ENCODE assay signal across 13 cellular contexts in genomic region chr9:107547772-107548297, GRCh38. TPM values are rescaled to one million over a fixed set of nuclear protein-coding genes. Genes with fewer than 3 reads are reported as not detected.
DNase-seq lines count a peak whose midpoint lies in the region; ATAC-seq lines count a peak whose summit lies in the region.
"Had no signal": no experiment of that assay in that cellular context is flagged by ENCODE, and none has a peak within 500 bp of the region (broad histone marks: within the 10 kb centered on the region; RNA-seq: fewer than 3 reads in every experiment).

No MANE protein-coding gene starts in this region.

- no peaks in the 10 kb centered on the region for H3K4me1 Mint-ChIP-seq in activated CD4-positive, alpha-beta T cell treated with anti-CD3 and anti-CD28 coated beads, Interleukin-2, amount 10 ng/mL, durations not matched to agents 7 days and 5 days

- H3K36me3 Mint-ChIP-seq in activated CD4-positive, alpha-beta T cell treated with anti-CD3 and anti-CD28 coated beads, Interleukin-2, amount 10 ng/mL, durations not matched to agents 7 days and 5 days (ENCODE audit: low read depth) = no peaks in the 10 kb centered on the region

- H3K27ac Mint-ChIP-seq in activated CD4-positive, alpha-beta T cell treated with anti-CD3 and anti-CD28 coated beads, Interleukin-2, amount 10 ng/mL, durations not matched to agents 7 days and 5 days = no peak overlapping the region

- CTCF ChIA-PET in activated CD4-positive, alpha-beta T cell treated with anti-CD3 and anti-CD28 coated beads, Interleukin-2, amount 10 ng/mL, durations not matched to agents 7 days and 5 days (lab: Charles Lee) = no interaction called here

- POLR2A ChIA-PET in activated CD4-positive, alpha-beta T cell treated with anti-CD3 and anti-CD28 coated beads, Interleukin-2, amount 10 ng/mL, durations not matched to agents 7 days and 5 days (lab: Charles Lee) = no interaction called here

- H3K27me3 ChIP-seq in adipocyte (replicated peaks; ENCODE audit: control insufficient read depth, insufficient read depth, low read length) = no peaks in the 10 kb centered on the region

- H3K9ac ChIP-seq in adipocyte (ENCODE audit: low read length) = peak overlapping the region; percentile 71

- no peaks in the 10 kb centered on the region for H3K27me3 Mint-ChIP-seq in activated CD4-positive, alpha-beta T cell treated with anti-CD3 and anti-CD28 coated beads, Interleukin-2, amount 10 ng/mL, durations not matched to agents 7 days and 5 days

- ATAC-seq in Right ventricle myocardium superior (ENCODE audit: poor library complexity) (peak; percentile 9), GM21825 (IDR thresholded peaks at IDR 0.05; ENCODE audit: unreplicated experiment) (no peak)
- ATAC-seq: activated CD4-positive, CD25-positive, alpha-beta regulatory T cell treated with anti-CD3 and anti-CD28 coated beads, Interleukin-2, amount 50 U/mL, for 24 hours had no signal

- peak overlapping the region in 11 of 21 experiments; percentile 33 to 81 (median 52) for H3K27ac ChIP-seq in skin epidermis

- no peak overlapping the region for H3K4me3 Mint-ChIP-seq in activated CD4-positive, alpha-beta T cell treated with anti-CD3 and anti-CD28 coated beads, Interleukin-2, amount 10 ng/mL, durations not matched to agents 7 days and 5 days

- intact Hi-C loops in Right ventricle myocardium superior (cut with DNase I) = no loop called here

- H3K9me3 Mint-ChIP-seq in activated CD4-positive, alpha-beta T cell treated with anti-CD3 and anti-CD28 coated beads, Interleukin-2, amount 10 ng/mL, durations not matched to agents 7 days and 5 days = no peaks in the 10 kb centered on the region

- H3K4me3 ChIP-seq in adipocyte (ENCODE audit: low read length) = peak overlapping the region; percentile 67
- H3K4me3 ChIP-seq in skin epidermis = no peak overlapping the region

- H3K9me3 ChIP-seq in adipocyte (ENCODE audit: control insufficient read depth, low read length) = no peaks in the 10 kb centered on the region

- H3K36me3 ChIP-seq in adipocyte (ENCODE audit: control insufficient read depth, insufficient read depth, low read length, severe bottlenecking) = no peaks in the 10 kb centered on the region

- peaks cover 23% of the 10 kb centered on the region for H3K4me1 ChIP-seq in adipocyte (ENCODE audit: control insufficient read depth, insufficient read depth, low read length)

- DNase-seq in EH (ENCODE audit: low read depth) (peak; percentile 34), adipocyte (ENCODE audit: low read depth) (no peak), Right ventricle myocardium superior (no peak), LoVo (ENCODE audit: low spot score) (no peak)
- no peak for DNase-seq in activated CD4-positive, alpha-beta T cell treated with anti-CD3 and anti-CD28 coated beads, Interleukin-2, amount 10 ng/mL, durations not matched to agents 7 days and 5 days
- DNase-seq: activated gamma-delta T cell; central memory CD4-positive, alpha-beta T cell; GOT3; kidney; NCI-H510A treated with DMSO at 0.1 percent for 48 hours had no signal

RNA-seq across cellular contexts. Expression of gene KLF4, which starts 58.3 kb away (rescaled TPM):
- total RNA-seq in Right ventricle myocardium superior = 32.4 TPM
- total RNA-seq in activated CD4-positive, alpha-beta T cell treated with anti-CD3 and anti-CD28 coated beads, Interleukin-2, amount 10 ng/mL, durations not matched to agents 7 days and 5 days = under 1 TPM; 0.25 to 0.42 TPM

Comparison
In these comparisons a context has a peak if more than half of its experiments do, and no peak if none do; other contexts are left out.
1. RNA of gene KLF4, which starts 58.3 kb away (total RNA-seq): 32.4 TPM in Right ventricle myocardium superior (single experiment); 0.25 to 0.42 TPM in activated CD4-positive, alpha-beta T cell treated with anti-CD3 and anti-CD28 coated beads, Interleukin-2, amount 10 ng/mL, durations not matched to agents 7 days and 5 days; every median in the first group is over 10 times any median in the second.